ENCODE assay signal across 1 cellular context in the genomic region with DNA sequence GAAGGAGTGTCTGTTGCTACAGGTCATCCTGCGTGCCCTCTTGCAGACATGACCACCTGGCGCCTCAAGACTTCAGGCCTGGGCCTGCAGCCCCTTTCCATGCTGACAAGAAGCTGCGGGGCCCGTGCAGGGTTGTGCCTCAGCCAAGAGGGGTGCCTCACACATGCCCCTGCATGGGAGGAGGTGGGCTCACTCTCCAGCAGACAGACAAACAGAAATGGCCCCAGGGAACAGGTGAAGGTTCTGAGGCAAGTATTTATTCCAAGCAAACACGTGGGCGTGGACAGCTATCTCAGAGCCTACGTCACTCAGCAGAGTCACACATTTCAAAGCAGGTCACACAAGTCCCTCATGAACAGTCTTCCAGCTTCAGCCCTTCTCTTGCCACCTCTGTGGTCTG.
TF ChIP-seq lines count a peak whose summit lies in the region.

No MANE protein-coding gene starts in this region.

TF ChIP-seq in HepG2, 621 proteins besides CTCF, POLR2A, EP300 and RAD21 (continued from another document):
- TF ChIP-seq, protein P1, sequence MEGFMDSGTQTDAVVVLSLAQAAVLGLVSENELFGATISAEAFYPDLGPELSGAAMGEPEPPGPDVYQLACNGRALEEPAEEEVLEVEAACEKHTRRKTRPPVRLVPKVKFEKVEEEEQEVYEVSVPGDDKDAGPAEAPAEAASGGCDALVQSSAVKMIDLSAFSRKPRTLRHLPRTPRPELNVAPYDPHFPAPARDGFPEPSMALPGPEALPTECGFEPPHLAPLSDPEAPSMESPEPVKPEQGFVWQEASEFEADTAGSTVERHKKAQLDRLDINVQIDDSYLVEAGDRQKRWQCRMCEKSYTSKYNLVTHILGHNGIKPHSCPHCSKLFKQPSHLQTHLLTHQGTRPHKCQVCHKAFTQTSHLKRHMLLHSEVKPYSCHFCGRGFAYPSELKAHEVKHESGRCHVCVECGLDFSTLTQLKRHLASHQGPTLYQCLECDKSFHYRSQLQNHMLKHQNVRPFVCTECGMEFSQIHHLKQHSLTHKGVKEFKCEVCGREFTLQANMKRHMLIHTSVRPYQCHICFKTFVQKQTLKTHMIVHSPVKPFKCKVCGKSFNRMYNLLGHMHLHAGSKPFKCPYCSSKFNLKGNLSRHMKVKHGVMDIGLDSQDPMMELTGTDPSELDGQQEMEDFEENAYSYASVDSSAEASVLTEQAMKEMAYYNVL (CRISPR knock-in tag; IDR thresholded peaks at IDR 0.05; ENCODE audit: borderline replicate concordance) = no peak
- TF ChIP-seq CEBPG (CRISPR knock-in tag; IDR thresholded peaks at IDR 0.05) = no peak
- no peak for TF ChIP-seq ZNF547 (CRISPR knock-in tag; IDR thresholded peaks at IDR 0.05)
- 0 out of 2 replicates have a peak, but pooled peaks have one; percentile 31 for TF ChIP-seq SP5 (CRISPR knock-in tag; IDR thresholded peaks at IDR 0.05; ENCODE audit: borderline replicate concordance, low read depth)
- peak; percentile 64; the same call in 1 of the 2 replicates for TF ChIP-seq ZBTB21 (CRISPR knock-in tag; IDR thresholded peaks at IDR 0.05)
- no peak for TF ChIP-seq ZNF44 (CRISPR knock-in tag; IDR thresholded peaks at IDR 0.05)
- no peak for TF ChIP-seq THYN1 (CRISPR knock-in tag; IDR thresholded peaks at IDR 0.05; ENCODE audit: borderline replicate concordance, low read depth)
- no peak for TF ChIP-seq PCBP1 (IDR thresholded peaks at IDR 0.05; ENCODE audit: borderline replicate concordance, low read depth, low read length)
- TF ChIP-seq, protein P2, sequence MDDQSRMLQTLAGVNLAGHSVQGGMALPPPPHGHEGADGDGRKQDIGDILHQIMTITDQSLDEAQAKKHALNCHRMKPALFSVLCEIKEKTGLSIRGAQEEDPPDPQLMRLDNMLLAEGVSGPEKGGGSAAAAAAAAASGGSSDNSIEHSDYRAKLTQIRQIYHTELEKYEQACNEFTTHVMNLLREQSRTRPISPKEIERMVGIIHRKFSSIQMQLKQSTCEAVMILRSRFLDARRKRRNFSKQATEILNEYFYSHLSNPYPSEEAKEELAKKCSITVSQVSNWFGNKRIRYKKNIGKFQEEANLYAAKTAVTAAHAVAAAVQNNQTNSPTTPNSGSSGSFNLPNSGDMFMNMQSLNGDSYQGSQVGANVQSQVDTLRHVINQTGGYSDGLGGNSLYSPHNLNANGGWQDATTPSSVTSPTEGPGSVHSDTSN (CRISPR knock-in tag; IDR thresholded peaks at IDR 0.05; ENCODE audit: borderline replicate concordance) = no peak
- TF ChIP-seq ZNF672 (CRISPR knock-in tag; IDR thresholded peaks at IDR 0.05) = no peak
- TF ChIP-seq GATAD1 (CRISPR knock-in tag; IDR thresholded peaks at IDR 0.05) = 0 out of 2 replicates have a peak, but pooled peaks have one; percentile 8
- no peak for TF ChIP-seq AGO1 (IDR thresholded peaks at IDR 0.05; ENCODE audit: low read depth, low read length, poor library complexity, severe bottlenecking)
- TF ChIP-seq HNRNPUL1 (IDR thresholded peaks at IDR 0.05; ENCODE audit: low read depth, low read length) = no peak
- TF ChIP-seq SOX5 (CRISPR knock-in tag; IDR thresholded peaks at IDR 0.05; ENCODE audit: borderline replicate concordance) = no peak
- TF ChIP-seq SP2 (CRISPR knock-in tag; IDR thresholded peaks at IDR 0.05) = no peak
- TF ChIP-seq ZKSCAN1 (IDR thresholded peaks at IDR 0.05; ENCODE audit: low read length) = no peak
- TF ChIP-seq MEF2D (CRISPR knock-in tag; IDR thresholded peaks at IDR 0.05) = 0 out of 2 replicates have a peak, but pooled peaks have one; percentile 6
- TF ChIP-seq RARA (CRISPR knock-in tag; IDR thresholded peaks at IDR 0.05) = peak; percentile 41
- TF ChIP-seq, protein P3, sequence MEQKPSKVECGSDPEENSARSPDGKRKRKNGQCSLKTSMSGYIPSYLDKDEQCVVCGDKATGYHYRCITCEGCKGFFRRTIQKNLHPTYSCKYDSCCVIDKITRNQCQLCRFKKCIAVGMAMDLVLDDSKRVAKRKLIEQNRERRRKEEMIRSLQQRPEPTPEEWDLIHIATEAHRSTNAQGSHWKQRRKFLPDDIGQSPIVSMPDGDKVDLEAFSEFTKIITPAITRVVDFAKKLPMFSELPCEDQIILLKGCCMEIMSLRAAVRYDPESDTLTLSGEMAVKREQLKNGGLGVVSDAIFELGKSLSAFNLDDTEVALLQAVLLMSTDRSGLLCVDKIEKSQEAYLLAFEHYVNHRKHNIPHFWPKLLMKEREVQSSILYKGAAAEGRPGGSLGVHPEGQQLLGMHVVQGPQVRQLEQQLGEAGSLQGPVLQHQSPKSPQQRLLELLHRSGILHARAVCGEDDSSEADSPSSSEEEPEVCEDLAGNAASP (CRISPR knock-in tag; IDR thresholded peaks at IDR 0.05; ENCODE audit: borderline replicate concordance) = 0 out of 2 replicates have a peak, but pooled peaks have one; percentile 30
- TF ChIP-seq CREM (IDR thresholded peaks at IDR 0.05) = peak; percentile 74
- TF ChIP-seq CREM (CRISPR knock-in tag; IDR thresholded peaks at IDR 0.05) = no peak
- TF ChIP-seq ZNF761 (CRISPR knock-in tag; conservative IDR thresholded peaks at IDR 0.05) = no peak
- no peak for TF ChIP-seq ZFP1 (CRISPR knock-in tag; IDR thresholded peaks at IDR 0.05)
- TF ChIP-seq NFE2 (CRISPR knock-in tag; IDR thresholded peaks at IDR 0.05) = no peak
- no peak for TF ChIP-seq ZNF577 (CRISPR knock-in tag; IDR thresholded peaks at IDR 0.05; ENCODE audit: borderline replicate concordance, low read depth)
- TF ChIP-seq, protein P4, sequence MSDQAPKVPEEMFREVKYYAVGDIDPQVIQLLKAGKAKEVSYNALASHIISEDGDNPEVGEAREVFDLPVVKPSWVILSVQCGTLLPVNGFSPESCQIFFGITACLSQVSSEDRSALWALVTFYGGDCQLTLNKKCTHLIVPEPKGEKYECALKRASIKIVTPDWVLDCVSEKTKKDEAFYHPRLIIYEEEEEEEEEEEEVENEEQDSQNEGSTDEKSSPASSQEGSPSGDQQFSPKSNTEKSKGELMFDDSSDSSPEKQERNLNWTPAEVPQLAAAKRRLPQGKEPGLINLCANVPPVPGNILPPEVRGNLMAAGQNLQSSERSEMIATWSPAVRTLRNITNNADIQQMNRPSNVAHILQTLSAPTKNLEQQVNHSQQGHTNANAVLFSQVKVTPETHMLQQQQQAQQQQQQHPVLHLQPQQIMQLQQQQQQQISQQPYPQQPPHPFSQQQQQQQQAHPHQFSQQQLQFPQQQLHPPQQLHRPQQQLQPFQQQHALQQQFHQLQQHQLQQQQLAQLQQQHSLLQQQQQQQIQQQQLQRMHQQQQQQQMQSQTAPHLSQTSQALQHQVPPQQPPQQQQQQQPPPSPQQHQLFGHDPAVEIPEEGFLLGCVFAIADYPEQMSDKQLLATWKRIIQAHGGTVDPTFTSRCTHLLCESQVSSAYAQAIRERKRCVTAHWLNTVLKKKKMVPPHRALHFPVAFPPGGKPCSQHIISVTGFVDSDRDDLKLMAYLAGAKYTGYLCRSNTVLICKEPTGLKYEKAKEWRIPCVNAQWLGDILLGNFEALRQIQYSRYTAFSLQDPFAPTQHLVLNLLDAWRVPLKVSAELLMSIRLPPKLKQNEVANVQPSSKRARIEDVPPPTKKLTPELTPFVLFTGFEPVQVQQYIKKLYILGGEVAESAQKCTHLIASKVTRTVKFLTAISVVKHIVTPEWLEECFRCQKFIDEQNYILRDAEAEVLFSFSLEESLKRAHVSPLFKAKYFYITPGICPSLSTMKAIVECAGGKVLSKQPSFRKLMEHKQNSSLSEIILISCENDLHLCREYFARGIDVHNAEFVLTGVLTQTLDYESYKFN (CRISPR knock-in tag; conservative IDR thresholded peaks at IDR 0.05) = no peak
